ENCODE assay signal across 8 cellular contexts in the genomic region with DNA sequence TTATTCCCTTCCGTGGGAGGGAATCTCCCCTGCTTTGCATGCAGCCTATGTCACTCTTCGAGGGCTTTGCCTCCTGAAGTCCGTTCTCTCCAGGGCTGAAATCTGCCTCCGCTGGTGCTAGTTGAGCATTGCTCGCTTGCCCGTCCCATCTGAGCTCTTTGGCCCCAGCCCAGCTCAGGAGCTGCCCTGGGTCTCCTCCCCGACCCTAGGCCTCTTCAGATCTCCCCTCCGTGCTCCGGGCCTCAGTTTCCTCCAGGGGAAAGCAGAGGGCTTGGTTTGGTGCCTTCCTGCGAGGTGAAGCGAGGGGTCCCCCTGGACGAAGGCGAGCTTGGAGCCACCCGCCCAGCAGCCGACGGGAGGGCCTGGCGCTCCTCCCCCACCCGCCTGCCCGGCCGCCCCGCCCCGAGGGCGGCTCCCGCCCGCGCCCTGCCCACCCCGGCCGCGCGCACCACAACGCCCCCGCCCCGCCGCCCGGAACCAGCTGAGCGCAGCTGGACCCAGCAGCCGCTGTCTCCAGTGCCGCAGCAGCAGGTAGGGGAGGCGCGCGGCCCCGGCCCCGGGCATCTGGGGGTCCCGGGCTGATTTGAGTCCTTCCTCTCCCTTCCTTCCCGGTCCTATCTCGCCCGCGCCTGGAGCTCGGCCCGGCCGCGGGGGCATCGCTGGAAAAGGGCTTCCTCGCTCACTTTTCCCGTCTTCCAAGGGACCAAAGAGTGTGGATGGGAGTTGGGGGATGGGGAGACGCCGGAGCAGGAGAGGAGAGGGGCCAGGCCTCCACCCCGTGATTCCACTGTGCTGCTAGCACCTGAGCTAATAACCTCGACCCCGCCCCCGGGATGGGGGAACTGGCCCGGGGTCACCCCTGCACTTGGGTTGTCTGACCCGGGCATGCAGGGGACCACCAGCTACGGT. TPM values are rescaled to one million over a fixed set of nuclear protein-coding genes. Genes with fewer than 3 reads are reported as not detected.
DNase-seq lines count a peak whose midpoint lies in the region; FAIRE-seq and TF ChIP-seq lines count a peak whose summit lies in the region.

A gene (plus strand): TSS at position 474 of the 909 bp plus-strand sequence. CDS start 33,810 bp downstream, outside the sequence.

- TF ChIP-seq CTCF in HEK293 (tag by site-specific recombination; IDR thresholded peaks at IDR 0.05) (no peak), colonic mucosa (IDR thresholded peaks at IDR 0.05) (no peak)

- peak within 1 kb of the TSS; percentile 66 for H3K4me3 ChIP-seq in HEK293 (ENCODE audit: low read depth, low read length)
- H3K4me3 ChIP-seq in colonic mucosa, result peak within 1 kb of the TSS; percentile 87

- H3K4me1 ChIP-seq in HEK293 (ENCODE audit: control insufficient read depth, insufficient read depth, low read length) (peaks cover 2% of the 10 kb centered on the region; the same call in 1 of the 2 replicates), colonic mucosa (peaks cover 5% of the 10 kb centered on the region)

- FAIRE-seq in RCC 7860 (lab: Jason Lieb, UNC), result no peak

- DNase-seq in GM03348 (ENCODE audit: low spot score) (peak; percentile 94), NCI-H146 (lab: John Stamatoyannopoulos, UW) (peak; percentile 31), colonic mucosa (peak; percentile 91), kidney tubule cell (ENCODE audit: low spot score) (peak; percentile 75), RCC 7860 (ENCODE audit: low spot score) (no peak)
- DNase-seq in activated CD4-positive, alpha-beta T cell treated with anti-CD3 and anti-CD28 coated beads for 1 hour, result peak; percentile 21
- DNase-seq in stimulated activated CD4-positive, alpha-beta T cell treated with anti-CD3 and anti-CD28 coated beads, Interleukin-15, amount 100 ng/mL, for 24 hours, result peak; percentile 67

- intact Hi-C loops in colonic mucosa (cut with DNase I), result no loop called here

- no peaks in the 10 kb centered on the region for H3K9me3 ChIP-seq in HEK293 (ENCODE audit: control insufficient read depth, insufficient read depth, low read depth, low read length)
- no peaks in the 10 kb centered on the region for H3K9me3 ChIP-seq in colonic mucosa

- CTCF ChIA-PET in HEK293 (lab: Yijun Ruan, JAX), result interaction anchor here (0.6 to 6.3 kb wide), 14 partner anchors 10 to 1662 kb away, joined by 3 to 70 read pairs (median 4); no protein-coding TSS in a partner anchor

- H3K36me3 ChIP-seq in HEK293 (ENCODE audit: control insufficient read depth in 2 of 2, insufficient read depth in 1 of 2, low read length in 2 of 2) (no peaks in the 10 kb centered on the region), colonic mucosa (no peaks in the 10 kb centered on the region)

- peak within 1 kb of the TSS; percentile 88 to 92 for H3K9ac ChIP-seq in colonic mucosa (ENCODE audit: low read depth in 2 of 2, low read length in 2 of 2)

- POLR2A ChIA-PET in HEK293 (lab: Yijun Ruan, JAX), result interaction anchor here (0.7 to 2.6 kb wide), 9 partner anchors 10 to 146 kb away, joined by 3 to 17 read pairs (median 4); no protein-coding TSS in a partner anchor

- H3K27ac ChIP-seq in HEK293 (ENCODE audit: extremely low read depth, low read depth, low read length), result no peak within 1 kb of the TSS
- peak within 1 kb of the TSS; percentile 98 for H3K27ac ChIP-seq in colonic mucosa

- H3K27me3 ChIP-seq in colonic mucosa, result no peaks in the 10 kb centered on the region

TF ChIP-seq in HEK293, 187 proteins besides CTCF, POLR2A, EP300 and RAD21:
- 0 out of 2 replicates have a peak, but pooled peaks have one; percentile 9 for TF ChIP-seq SP2 (tag by site-specific recombination; IDR thresholded peaks at IDR 0.05)
- TF ChIP-seq KLF16 (tag by site-specific recombination; IDR thresholded peaks at IDR 0.05), result no peak
- TF ChIP-seq SP3 (tag by site-specific recombination; IDR thresholded peaks at IDR 0.05), result peak; percentile 40; the same call in 1 of the 2 replicates
- TF ChIP-seq, protein P1, sequence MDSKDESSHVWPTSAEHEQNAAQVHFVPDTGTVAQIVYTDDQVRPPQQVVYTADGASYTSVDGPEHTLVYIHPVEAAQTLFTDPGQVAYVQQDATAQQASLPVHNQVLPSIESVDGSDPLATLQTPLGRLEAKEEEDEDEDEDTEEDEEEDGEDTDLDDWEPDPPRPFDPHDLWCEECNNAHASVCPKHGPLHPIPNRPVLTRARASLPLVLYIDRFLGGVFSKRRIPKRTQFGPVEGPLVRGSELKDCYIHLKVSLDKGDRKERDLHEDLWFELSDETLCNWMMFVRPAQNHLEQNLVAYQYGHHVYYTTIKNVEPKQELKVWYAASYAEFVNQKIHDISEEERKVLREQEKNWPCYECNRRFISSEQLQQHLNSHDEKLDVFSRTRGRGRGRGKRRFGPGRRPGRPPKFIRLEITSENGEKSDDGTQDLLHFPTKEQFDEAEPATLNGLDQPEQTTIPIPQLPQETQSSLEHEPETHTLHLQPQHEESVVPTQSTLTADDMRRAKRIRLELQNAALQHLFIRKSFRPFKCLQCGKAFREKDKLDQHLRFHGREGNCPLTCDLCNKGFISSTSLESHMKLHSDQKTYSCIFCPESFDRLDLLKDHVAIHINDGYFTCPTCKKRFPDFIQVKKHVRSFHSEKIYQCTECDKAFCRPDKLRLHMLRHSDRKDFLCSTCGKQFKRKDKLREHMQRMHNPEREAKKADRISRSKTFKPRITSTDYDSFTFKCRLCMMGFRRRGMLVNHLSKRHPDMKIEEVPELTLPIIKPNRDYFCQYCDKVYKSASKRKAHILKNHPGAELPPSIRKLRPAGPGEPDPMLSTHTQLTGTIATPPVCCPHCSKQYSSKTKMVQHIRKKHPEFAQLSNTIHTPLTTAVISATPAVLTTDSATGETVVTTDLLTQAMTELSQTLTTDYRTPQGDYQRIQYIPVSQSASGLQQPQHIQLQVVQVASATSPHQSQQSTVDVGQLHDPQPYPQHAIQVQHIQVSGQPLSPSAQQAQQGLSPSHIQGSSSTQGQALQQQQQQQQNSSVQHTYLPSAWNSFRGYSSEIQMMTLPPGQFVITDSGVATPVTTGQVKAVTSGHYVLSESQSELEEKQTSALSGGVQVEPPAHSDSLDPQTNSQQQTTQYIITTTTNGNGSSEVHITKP (tag by site-specific recombination; IDR thresholded peaks at IDR 0.05), result peak; percentile 65
- TF ChIP-seq ZNF610 (tag by site-specific recombination; IDR thresholded peaks at IDR 0.05; ENCODE audit: borderline replicate concordance), result no peak
- TF ChIP-seq ZNF404 (tag by site-specific recombination; IDR thresholded peaks at IDR 0.05), result no peak
- no peak for TF ChIP-seq WT1 (tag by site-specific recombination; IDR thresholded peaks at IDR 0.05)
- TF ChIP-seq ZNF548 (tag by site-specific recombination; IDR thresholded peaks at IDR 0.05), result no peak
- no peak for TF ChIP-seq GLIS2 (tag by site-specific recombination; IDR thresholded peaks at IDR 0.05)
- TF ChIP-seq, protein P2, sequence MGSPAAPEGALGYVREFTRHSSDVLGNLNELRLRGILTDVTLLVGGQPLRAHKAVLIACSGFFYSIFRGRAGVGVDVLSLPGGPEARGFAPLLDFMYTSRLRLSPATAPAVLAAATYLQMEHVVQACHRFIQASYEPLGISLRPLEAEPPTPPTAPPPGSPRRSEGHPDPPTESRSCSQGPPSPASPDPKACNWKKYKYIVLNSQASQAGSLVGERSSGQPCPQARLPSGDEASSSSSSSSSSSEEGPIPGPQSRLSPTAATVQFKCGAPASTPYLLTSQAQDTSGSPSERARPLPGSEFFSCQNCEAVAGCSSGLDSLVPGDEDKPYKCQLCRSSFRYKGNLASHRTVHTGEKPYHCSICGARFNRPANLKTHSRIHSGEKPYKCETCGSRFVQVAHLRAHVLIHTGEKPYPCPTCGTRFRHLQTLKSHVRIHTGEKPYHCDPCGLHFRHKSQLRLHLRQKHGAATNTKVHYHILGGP (tag by site-specific recombination; IDR thresholded peaks at IDR 0.05), result no peak
- no peak for TF ChIP-seq MEIS1 (CRISPR knock-in tag; IDR thresholded peaks at IDR 0.05; ENCODE audit: borderline replicate concordance)
- TF ChIP-seq ZNF202 (tag by site-specific recombination; IDR thresholded peaks at IDR 0.05; ENCODE audit: borderline replicate concordance), result no peak
- TF ChIP-seq, protein P3, sequence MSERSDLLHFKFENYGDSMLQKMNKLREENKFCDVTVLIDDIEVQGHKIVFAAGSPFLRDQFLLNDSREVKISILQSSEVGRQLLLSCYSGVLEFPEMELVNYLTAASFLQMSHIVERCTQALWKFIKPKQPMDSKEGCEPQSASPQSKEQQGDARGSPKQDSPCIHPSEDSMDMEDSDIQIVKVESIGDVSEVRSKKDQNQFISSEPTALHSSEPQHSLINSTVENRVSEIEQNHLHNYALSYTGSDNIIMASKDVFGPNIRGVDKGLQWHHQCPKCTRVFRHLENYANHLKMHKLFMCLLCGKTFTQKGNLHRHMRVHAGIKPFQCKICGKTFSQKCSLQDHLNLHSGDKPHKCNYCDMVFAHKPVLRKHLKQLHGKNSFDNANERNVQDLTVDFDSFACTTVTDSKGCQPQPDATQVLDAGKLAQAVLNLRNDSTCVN (tag by site-specific recombination; optimal IDR thresholded peaks at IDR 0.05), result peak; percentile 50
- peak; percentile 82 for TF ChIP-seq ZNF335 (tag by site-specific recombination; conservative IDR thresholded peaks at IDR 0.05)

RNA-seq across cellular contexts. Expression of the gene that starts here (rescaled TPM):
- 100 to 1,000 TPM; 413 to 553 TPM for total RNA-seq in colonic mucosa
